Comparison of ENCODE assay signal across 9 cellular contexts in the genomic region with DNA sequence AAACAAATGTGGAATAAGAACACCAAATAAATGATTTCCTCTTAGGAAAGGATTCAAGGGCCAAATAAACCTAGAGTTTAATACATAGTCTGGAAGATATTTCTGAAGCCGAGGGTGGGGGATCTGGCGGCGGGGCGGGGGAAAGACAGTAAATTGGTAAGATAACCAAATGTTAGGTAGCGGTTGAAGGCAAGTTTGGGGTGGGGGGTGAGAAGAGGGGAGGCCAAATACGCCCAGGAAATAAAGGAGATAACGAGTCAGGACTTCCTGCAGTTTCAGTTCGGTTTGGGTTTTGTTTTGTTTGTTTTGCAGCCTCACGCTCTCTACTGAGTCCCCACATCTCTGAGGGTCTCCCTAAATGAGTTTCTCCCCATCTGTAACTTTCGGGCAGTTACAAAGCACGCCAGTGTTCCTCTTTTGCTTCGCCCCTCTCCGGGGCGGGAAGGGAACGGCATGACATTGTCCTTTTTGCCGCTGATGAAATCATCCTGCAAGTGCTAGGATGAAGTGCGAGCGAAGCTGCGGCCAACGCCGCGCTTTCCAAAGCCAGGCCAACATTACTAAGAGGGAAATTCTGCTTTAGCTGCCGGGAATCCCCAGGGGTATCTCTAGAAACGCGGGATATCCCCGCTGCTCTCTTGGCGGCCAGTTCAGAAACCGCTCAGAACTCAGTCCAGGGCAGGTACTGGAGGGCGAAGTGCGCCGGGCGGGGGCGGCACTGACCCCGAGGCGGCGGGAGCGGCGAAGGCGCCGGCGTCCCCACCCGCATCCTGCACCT. TPM values are rescaled to one million over a fixed set of nuclear protein-coding genes. Genes with fewer than 3 reads are reported as not detected.
DNase-seq lines count a peak whose midpoint lies in the region; ATAC-seq, FAIRE-seq and TF ChIP-seq lines count a peak whose summit lies in the region.
"Had no signal": no experiment of that assay in that cellular context is flagged by ENCODE, and none has a peak within 500 bp of the region (broad histone marks: within the 10 kb centered on the region; RNA-seq: fewer than 3 reads in every experiment).

No MANE protein-coding gene starts in this region.

- no peak for TF ChIP-seq EP300 in HepG2 (IDR thresholded peaks at IDR 0.05; ENCODE audit: low read depth in 2 of 2, low read length in 2 of 2)
- TF ChIP-seq EP300 in HepG2 (CRISPR knock-in tag; IDR thresholded peaks at IDR 0.05; ENCODE audit: borderline replicate concordance): 0 out of 2 replicates have a peak, but pooled peaks have one; percentile 17

- no peak for FAIRE-seq in HepG2 (lab: Jason Lieb, UNC)
- FAIRE-seq: G401.6 had no signal

- no peaks in the 10 kb centered on the region for H3K36me3 ChIP-seq in HepG2 (replicated peaks in 1 of 2; ENCODE audit: control insufficient read depth in 1 of 2, insufficient read depth in 2 of 2, low read length in 2 of 2)

- TF ChIP-seq CTCF in coronary artery (IDR thresholded peaks at IDR 0.05) (no peak), HepG2 (CRISPR knock-in tag; IDR thresholded peaks at IDR 0.05) (no peak; the same call in 1 of the 2 replicates)

- no TSS peak for BruUV-seq in HepG2 (replicated peaks; lab: Mats Ljungman, UMichigan)

- no peaks in the 10 kb centered on the region for H4K20me1 ChIP-seq in HepG2 (ENCODE audit: insufficient read depth, low read length)

- no peaks in the 10 kb centered on the region for H3K9me3 ChIP-seq in HepG2 (ENCODE audit: low read length)

- H3K9ac ChIP-seq in HepG2 (ENCODE audit: insufficient read depth, low read depth, low read length): no peak overlapping the region

- peak; percentile 14 for DNase-seq in NCI-H1694 treated with DMSO at 0.1 percent for 48 hours (lab: John Stamatoyannopoulos, UW)
- DNase-seq in NCI-H1694 (lab: John Stamatoyannopoulos, UW): no peak
- peak; percentile 35 for DNase-seq in NCI-H128 (lab: John Stamatoyannopoulos, UW; ENCODE audit: unreplicated experiment)
- no peak for DNase-seq in coronary artery (ENCODE audit: low spot score)
- DNase-seq in HepG2 (ENCODE audit: low spot score): no peak
- peak; percentile 5 to 42 (median 5) for DNase-seq in stimulated activated CD4-positive, alpha-beta T cell treated with anti-CD3 and anti-CD28 coated beads, TNF-alpha, amount 100 ng/mL, for 1 hour (ENCODE audit: low read depth in 3 of 3, low spot score in 1 of 3)

- peaks cover 22% of the 10 kb centered on the region for H3K4me1 ChIP-seq in HepG2 (ENCODE audit: insufficient read depth, low read length)

- POLR2A ChIA-PET in HepG2 (lab: Yijun Ruan, JAX): no interaction called here

- CTCF ChIA-PET in HepG2 (lab: Yijun Ruan, JAX; ENCODE audit: low intra/inter-chr PET ratio, low total read pairs): no interaction called here

- peak overlapping the region; percentile 28 for H2AFZ ChIP-seq in HepG2 (ENCODE audit: low read length)

- peak overlapping the region; percentile 98 for H3K27ac ChIP-seq in coronary artery
- H3K27ac ChIP-seq in HepG2 (ENCODE audit: extremely low read length, insufficient read depth, low read length): no peak overlapping the region

- TF ChIP-seq POLR2A in HepG2 (IDR thresholded peaks at IDR 0.05; ENCODE audit: insufficient read depth in 1 of 2, low read depth in 2 of 2, low read length in 2 of 2): no peak

- no peaks in the 10 kb centered on the region for H3K79me2 ChIP-seq in HepG2 (ENCODE audit: insufficient read depth, low read length)

- H3K4me3 ChIP-seq in coronary artery (peak overlapping the region; percentile 96), HepG2 (replicated peaks in 1 of 3; ENCODE audit: insufficient read depth in 1 of 3, low read depth in 2 of 3, low read length in 3 of 3) (peak overlapping the region; percentile 26 to 60 (median 56); a peak in 5 of 6 replicates)

- no peak for TF ChIP-seq RAD21 in HepG2 (CRISPR knock-in tag; IDR thresholded peaks at IDR 0.05)

- peaks cover 0 to 45% of the 10 kb centered on the region in 2 experiments for H3K27me3 ChIP-seq in HepG2 (ENCODE audit: control insufficient read depth in 1 of 2, insufficient read depth in 2 of 2, low read length in 2 of 2)

- H3K4me2 ChIP-seq in HepG2 (ENCODE audit: low read depth, low read length): peak overlapping the region; percentile 75

- 10% methylated on average over 23 of the region's 42 CpGs for WGBS in HepG2 (ENCODE audit: low lambda C conversion rate)

- ATAC-seq in HG02763 (IDR thresholded peaks at IDR 0.05; ENCODE audit: unreplicated experiment): peak; percentile 71
- ATAC-seq in activated CD4-positive, CD25-positive, alpha-beta regulatory T cell treated with anti-CD3 and anti-CD28 coated beads, Interleukin-2, amount 50 U/mL, for 24 hours: peak; percentile 59 to 62
- peak; percentile 83 for ATAC-seq in HepG2

- intact Hi-C loops in HepG2 (cut with micrococcal nuclease; ENCODE audit: unreplicated experiment): no loop called here

- in situ Hi-C loops in HepG2 (cut with HindIII; ENCODE audit: extremely low pct_ligation_motif_present, low pct_unique_long_range_greater_than_20kb): no loop called here

TF ChIP-seq in HepG2, 621 proteins besides CTCF, POLR2A, EP300 and RAD21 (continues in another document):
- peak; percentile 81 for TF ChIP-seq EZH2 (conservative IDR thresholded peaks at IDR 0.05; ENCODE audit: low read depth, low read length)
- 0 out of 2 replicates have a peak, but pooled peaks have one; percentile 31 for TF ChIP-seq CEBPG (CRISPR knock-in tag; IDR thresholded peaks at IDR 0.05)
- no peak for TF ChIP-seq MEIS1 (CRISPR knock-in tag; IDR thresholded peaks at IDR 0.05; ENCODE audit: borderline replicate concordance)
- TF ChIP-seq SMAD3 (CRISPR knock-in tag; IDR thresholded peaks at IDR 0.05): 0 out of 2 replicates have a peak, but pooled peaks have one; percentile 17
- no peak for TF ChIP-seq DNMT1 (CRISPR knock-in tag; IDR thresholded peaks at IDR 0.05)
- 0 out of 2 replicates have a peak, but pooled peaks have one; percentile 17 for TF ChIP-seq SALL1 (CRISPR knock-in tag; IDR thresholded peaks at IDR 0.05)
- 0 out of 2 replicates have a peak, but pooled peaks have one; percentile 33 for TF ChIP-seq YEATS4 (CRISPR knock-in tag; IDR thresholded peaks at IDR 0.05; ENCODE audit: borderline replicate concordance)
- TF ChIP-seq, protein P1, sequence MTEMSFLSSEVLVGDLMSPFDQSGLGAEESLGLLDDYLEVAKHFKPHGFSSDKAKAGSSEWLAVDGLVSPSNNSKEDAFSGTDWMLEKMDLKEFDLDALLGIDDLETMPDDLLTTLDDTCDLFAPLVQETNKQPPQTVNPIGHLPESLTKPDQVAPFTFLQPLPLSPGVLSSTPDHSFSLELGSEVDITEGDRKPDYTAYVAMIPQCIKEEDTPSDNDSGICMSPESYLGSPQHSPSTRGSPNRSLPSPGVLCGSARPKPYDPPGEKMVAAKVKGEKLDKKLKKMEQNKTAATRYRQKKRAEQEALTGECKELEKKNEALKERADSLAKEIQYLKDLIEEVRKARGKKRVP (CRISPR knock-in tag; IDR thresholded peaks at IDR 0.05): peak in 1 of 2 experiments; percentile 84; a peak in 2 of 4 replicates
- no peak for TF ChIP-seq ZNF510 (CRISPR knock-in tag; IDR thresholded peaks at IDR 0.05; ENCODE audit: low read depth)
- 0 out of 2 replicates have a peak, but pooled peaks have one; percentile 39 for TF ChIP-seq HIVEP1 (CRISPR knock-in tag; IDR thresholded peaks at IDR 0.05)
- 0 out of 2 replicates have a peak, but pooled peaks have one; percentile 26 for TF ChIP-seq CBX5 (CRISPR knock-in tag; IDR thresholded peaks at IDR 0.05; ENCODE audit: borderline replicate concordance)
- TF ChIP-seq FOSL2 (CRISPR knock-in tag; IDR thresholded peaks at IDR 0.05): peak; percentile 15; the same call in 1 of the 2 replicates
- TF ChIP-seq, protein P2, sequence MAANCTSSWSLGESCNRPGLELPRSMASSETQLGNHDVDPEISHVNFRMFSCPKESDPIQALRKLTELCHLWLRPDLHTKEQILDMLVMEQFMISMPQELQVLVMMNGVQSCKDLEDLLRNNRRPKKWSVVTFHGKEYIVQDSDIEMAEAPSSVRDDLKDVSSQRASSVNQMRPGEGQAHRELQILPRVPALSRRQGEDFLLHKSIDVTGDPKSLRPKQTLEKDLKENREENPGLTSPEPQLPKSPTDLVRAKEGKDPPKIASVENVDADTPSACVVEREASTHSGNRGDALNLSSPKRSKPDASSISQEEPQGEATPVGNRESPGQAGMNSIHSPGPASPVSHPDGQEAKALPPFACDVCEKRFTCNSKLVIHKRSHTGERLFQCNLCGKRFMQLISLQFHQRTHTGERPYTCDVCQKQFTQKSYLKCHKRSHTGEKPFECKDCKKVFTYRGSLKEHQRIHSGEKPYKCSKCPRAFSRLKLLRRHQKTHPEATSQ (CRISPR knock-in tag; IDR thresholded peaks at IDR 0.05; ENCODE audit: borderline replicate concordance): no peak
- TF ChIP-seq RFXANK (CRISPR knock-in tag; IDR thresholded peaks at IDR 0.05): no peak
- TF ChIP-seq ZNF34 (CRISPR knock-in tag; IDR thresholded peaks at IDR 0.05; ENCODE audit: borderline replicate concordance): no peak

RNA-seq across cellular contexts. Expression of a gene that starts 0.8 kb away (rescaled TPM):
- not detected in 2 replicates for total RNA-seq in HepG2 (2016; rRNA removed; fragmentation: Illumina TruSeq; extraction: Trizol)
- not detected in 2 replicates for total RNA-seq in HepG2 (2016; cell fraction: cytosol; rRNA removed; fragmentation: Illumina TruSeq; extraction: Trizol; ENCODE audit: low read depth)
- not detected in 2 replicates for total RNA-seq in HepG2 (2016; cell fraction: insoluble cytoplasmic fraction; rRNA removed; fragmentation: Illumina TruSeq; extraction: Trizol)
- not detected in 2 replicates for total RNA-seq in HepG2 (2016; cell fraction: membrane; rRNA removed; fragmentation: Illumina TruSeq; extraction: Trizol)
- not detected in 2 replicates for total RNA-seq in HepG2 (2016; cell fraction: nucleus; rRNA removed; fragmentation: Illumina TruSeq; extraction: Trizol)
- polyA plus RNA-seq in HepG2 (2011; rRNA removed): not detected in 2 replicates
- polyA plus RNA-seq in HepG2 (2011; cell fraction: cytosol; rRNA removed): 0.01 TPM in 1 of 2 replicates, not detected in the other
- polyA plus RNA-seq in HepG2 (2011; cell fraction: nucleus; rRNA removed): not detected in 2 replicates
- not detected in 2 replicates for polyA plus RNA-seq in HepG2 (2012)
- not detected in 2 replicates for polyA plus RNA-seq in HepG2 (2016; cell fraction: cytosol; fragmentation: Illumina TruSeq; extraction: Trizol; ENCODE audit: low read depth)
- not detected in 2 replicates for polyA plus RNA-seq in HepG2 (2016; cell fraction: insoluble cytoplasmic fraction; fragmentation: Illumina TruSeq; extraction: Trizol; ENCODE audit: low read depth)
- polyA plus RNA-seq in HepG2 (2016; cell fraction: membrane; fragmentation: Illumina TruSeq; extraction: Trizol; ENCODE audit: low read depth): not detected in 2 replicates
- not detected in 2 replicates for polyA plus RNA-seq in HepG2 (2016; cell fraction: nucleus; fragmentation: Illumina TruSeq; extraction: Trizol; ENCODE audit: insufficient read depth, low read depth)
- 1.2 TPM in 1 of 2 replicates, not detected in the other for polyA minus RNA-seq in HepG2 (2011; rRNA and poly(A)+ RNA removed; ENCODE audit: low replicate concordance)
- polyA minus RNA-seq in HepG2 (2011; cell fraction: cytosol; rRNA and poly(A)+ RNA removed): not detected in 2 replicates
- not detected in 2 replicates for polyA minus RNA-seq in HepG2 (2011; cell fraction: nucleus; rRNA and poly(A)+ RNA removed)

Comparison
In these comparisons a context has a peak if more than half of its experiments do, and no peak if none do; other contexts are left out.
1. DNase-seq: peak in NCI-H1694 treated with DMSO at 0.1 percent for 48 hours (single experiment), NCI-H128 (single experiment) and stimulated activated CD4-positive, alpha-beta T cell treated with anti-CD3 and anti-CD28 coated beads, TNF-alpha, amount 100 ng/mL, for 1 hour (3 of 3); none in NCI-H1694 (single experiment), coronary artery (single experiment) and HepG2 (single experiment).
2. Peak in every context shown above with its lines, with median percentiles within 50 percentile points of each other: ATAC-seq.